13 cellular contexts compared by ENCODE assay signal in genomic region chr3:100183608-100184125, GRCh38.
DNase-seq lines count a peak whose midpoint lies in the region; ATAC-seq and TF ChIP-seq lines count a peak whose summit lies in the region.
"Had no signal": no experiment of that assay in that cellular context is flagged by ENCODE, and none has a peak within 500 bp of the region (broad histone marks: within the 10 kb centered on the region; RNA-seq: fewer than 3 reads in every experiment).

No MANE protein-coding gene starts in this region.

- H3K9ac ChIP-seq in BLaER1, result no peak overlapping the region
- H3K9ac ChIP-seq in NT2/D1 (ENCODE audit: insufficient read length, low read depth), result no peak overlapping the region

- H3K36me3 Mint-ChIP-seq in GM23338 (ENCODE audit: low read depth), result peaks cover 28% of the 10 kb centered on the region

- no peak overlapping the region for H2AFZ ChIP-seq in GM23338

- no peak for TF ChIP-seq CTCF in GM23338 (conservative IDR thresholded peaks at IDR 0.05; ENCODE audit: low read depth in 2 of 2)

- H3K9me2 ChIP-seq in GM23338 (ENCODE audit: insufficient read depth), result peaks cover 8% of the 10 kb centered on the region

- peaks cover 3% of the 10 kb centered on the region for H3K27me3 Mint-ChIP-seq in GM23338 (ENCODE audit: insufficient read depth, low read depth, poor library complexity)
- H3K27me3 Mint-ChIP-seq: B cell; CD4-positive, alpha-beta T cell had no signal

- H3K4me2 ChIP-seq in BLaER1 (peak overlapping the region; percentile 67), GM23338 (0 out of 2 replicates have a peak overlapping the region, but pooled peaks have one; percentile 4)

- H3K36me3 ChIP-seq in BLaER1 (peaks cover 23% of the 10 kb centered on the region), GM23338 (ENCODE audit: insufficient read depth) (peaks cover 7% of the 10 kb centered on the region), NT2/D1 (ENCODE audit: insufficient read depth, insufficient read length, low read length) (peaks cover 4% of the 10 kb centered on the region), iPS DF 6.9 (ENCODE audit: control insufficient read depth, insufficient read depth, low read length) (no peaks in the 10 kb centered on the region; the same call in 1 of the 2 replicates)

- no peaks in the 10 kb centered on the region for H3K79me2 ChIP-seq in GM23338 (replicated peaks; ENCODE audit: insufficient read depth)

- no peaks in the 10 kb centered on the region for H3K27me3 ChIP-seq in BLaER1
- H3K27me3 ChIP-seq in GM23338 (ENCODE audit: insufficient read depth), result no peaks in the 10 kb centered on the region
- H3K27me3 ChIP-seq in NT2/D1 (ENCODE audit: insufficient read depth, insufficient read length), result no peaks in the 10 kb centered on the region
- H3K27me3 ChIP-seq in iPS DF 6.9 (ENCODE audit: control insufficient read depth, insufficient read depth, low read length), result no peaks in the 10 kb centered on the region; the same call in 1 of the 2 replicates

- ATAC-seq in GM23338, result peak; percentile 71
- no peak for ATAC-seq in GM19324 (IDR thresholded peaks at IDR 0.05; ENCODE audit: low FRiP score, unreplicated experiment)
- ATAC-seq in activated CD4-positive, CD25-positive, alpha-beta regulatory T cell treated with anti-CD3 and anti-CD28 coated beads, Interleukin-2, amount 50 U/mL, for 24 hours, result no peak

- H3K9me3 ChIP-seq in BLaER1 (peaks cover 31% of the 10 kb centered on the region), NT2/D1 (ENCODE audit: insufficient read depth, low read length) (peaks cover 27% of the 10 kb centered on the region), iPS DF 6.9 (ENCODE audit: control insufficient read depth, insufficient read depth, low read length) (peaks cover 5% of the 10 kb centered on the region)

- no peaks in the 10 kb centered on the region for H3F3A ChIP-seq in GM23338 (replicated peaks; ENCODE audit: low read depth)

- peak; percentile 30 for DNase-seq in GM23338 (ENCODE audit: low spot score)
- DNase-seq in NT2/D1 (ENCODE audit: low read depth, low spot score), result peak; percentile 35
- DNase-seq in iPS DF 6.9 (ENCODE audit: low read depth, low spot score), result peak; percentile 7
- no peak for DNase-seq in retina
- DNase-seq: Caco-2; CD4-positive, alpha-beta T cell; H9; IMR-90 had no signal

- no peak overlapping the region for H3K27ac Mint-ChIP-seq in GM23338
- H3K27ac Mint-ChIP-seq: B cell; CD4-positive, alpha-beta T cell; H9 had no signal

- peaks cover 18% of the 10 kb centered on the region for H3K4me1 Mint-ChIP-seq in GM23338
- H3K4me1 Mint-ChIP-seq: B cell had no signal

- H4K20me1 ChIP-seq in BLaER1, result no peaks in the 10 kb centered on the region
- no peaks in the 10 kb centered on the region for H4K20me1 ChIP-seq in GM23338 (replicated peaks; ENCODE audit: insufficient read depth)

- WGBS in iPS DF 6.9 (ENCODE audit: insufficient coverage, insufficient read length), result no CpG with 5 or more reads among the region's 1 CpG

- H3K4me1 ChIP-seq in BLaER1 (peaks cover 30% of the 10 kb centered on the region), GM23338 (ENCODE audit: insufficient read depth) (no peaks in the 10 kb centered on the region), NT2/D1 (ENCODE audit: insufficient read depth, insufficient read length) (no peaks in the 10 kb centered on the region), iPS DF 6.9 (ENCODE audit: control insufficient read depth, insufficient read depth, low read length) (no peaks in the 10 kb centered on the region)
- H3K4me1 ChIP-seq: Caco-2 had no signal

- H3K4me3 ChIP-seq in BLaER1, result no peak overlapping the region
- H3K4me3 ChIP-seq in GM23338, result no peak overlapping the region
- no peak overlapping the region for H3K4me3 ChIP-seq in NT2/D1 (ENCODE audit: insufficient read length, low read depth)
- H3K4me3 ChIP-seq in iPS DF 6.9 (ENCODE audit: low read length), result no peak overlapping the region

- H3K27ac ChIP-seq in BLaER1 (peak overlapping the region; percentile 74), GM23338 (ENCODE audit: low read depth) (no peak overlapping the region), iPS DF 6.9 (ENCODE audit: low read length) (no peak overlapping the region)
- H3K27ac ChIP-seq: C4-2B had no signal

- H3K4me3 Mint-ChIP-seq in GM23338, result no peak overlapping the region; the same call in 2 of the 3 replicates
- H3K4me3 Mint-ChIP-seq: B cell; CD4-positive, alpha-beta T cell; H9 had no signal

- H3K9me3 Mint-ChIP-seq in GM23338, result peaks cover 27% of the 10 kb centered on the region

TF ChIP-seq in GM23338, 12 proteins besides CTCF, POLR2A, EP300 and RAD21:
- no peak for TF ChIP-seq ZNF331 (CRISPR knock-in tag; IDR thresholded peaks at IDR 0.05; ENCODE audit: low read depth)
- TF ChIP-seq ETS1 (IDR thresholded peaks at IDR 0.05), result no peak
- no peak for TF ChIP-seq CREB1 (CRISPR knock-in tag; IDR thresholded peaks at IDR 0.05; ENCODE audit: low read depth)
- TF ChIP-seq EZH2phosphoT487 (IDR thresholded peaks at IDR 0.05; ENCODE audit: unreplicated experiment), result no peak
- no peak for TF ChIP-seq STAT1 (IDR thresholded peaks at IDR 0.05; ENCODE audit: unreplicated experiment)
- TF ChIP-seq POLR2AphosphoS5 (IDR thresholded peaks at IDR 0.05; ENCODE audit: low read depth), result no peak
- no peak for TF ChIP-seq ZNF114 (CRISPR knock-in tag; IDR thresholded peaks at IDR 0.05)
- TF ChIP-seq EZH2 (IDR thresholded peaks at IDR 0.05; ENCODE audit: low read depth, unreplicated experiment), result no peak
- TF ChIP-seq, protein P1, sequence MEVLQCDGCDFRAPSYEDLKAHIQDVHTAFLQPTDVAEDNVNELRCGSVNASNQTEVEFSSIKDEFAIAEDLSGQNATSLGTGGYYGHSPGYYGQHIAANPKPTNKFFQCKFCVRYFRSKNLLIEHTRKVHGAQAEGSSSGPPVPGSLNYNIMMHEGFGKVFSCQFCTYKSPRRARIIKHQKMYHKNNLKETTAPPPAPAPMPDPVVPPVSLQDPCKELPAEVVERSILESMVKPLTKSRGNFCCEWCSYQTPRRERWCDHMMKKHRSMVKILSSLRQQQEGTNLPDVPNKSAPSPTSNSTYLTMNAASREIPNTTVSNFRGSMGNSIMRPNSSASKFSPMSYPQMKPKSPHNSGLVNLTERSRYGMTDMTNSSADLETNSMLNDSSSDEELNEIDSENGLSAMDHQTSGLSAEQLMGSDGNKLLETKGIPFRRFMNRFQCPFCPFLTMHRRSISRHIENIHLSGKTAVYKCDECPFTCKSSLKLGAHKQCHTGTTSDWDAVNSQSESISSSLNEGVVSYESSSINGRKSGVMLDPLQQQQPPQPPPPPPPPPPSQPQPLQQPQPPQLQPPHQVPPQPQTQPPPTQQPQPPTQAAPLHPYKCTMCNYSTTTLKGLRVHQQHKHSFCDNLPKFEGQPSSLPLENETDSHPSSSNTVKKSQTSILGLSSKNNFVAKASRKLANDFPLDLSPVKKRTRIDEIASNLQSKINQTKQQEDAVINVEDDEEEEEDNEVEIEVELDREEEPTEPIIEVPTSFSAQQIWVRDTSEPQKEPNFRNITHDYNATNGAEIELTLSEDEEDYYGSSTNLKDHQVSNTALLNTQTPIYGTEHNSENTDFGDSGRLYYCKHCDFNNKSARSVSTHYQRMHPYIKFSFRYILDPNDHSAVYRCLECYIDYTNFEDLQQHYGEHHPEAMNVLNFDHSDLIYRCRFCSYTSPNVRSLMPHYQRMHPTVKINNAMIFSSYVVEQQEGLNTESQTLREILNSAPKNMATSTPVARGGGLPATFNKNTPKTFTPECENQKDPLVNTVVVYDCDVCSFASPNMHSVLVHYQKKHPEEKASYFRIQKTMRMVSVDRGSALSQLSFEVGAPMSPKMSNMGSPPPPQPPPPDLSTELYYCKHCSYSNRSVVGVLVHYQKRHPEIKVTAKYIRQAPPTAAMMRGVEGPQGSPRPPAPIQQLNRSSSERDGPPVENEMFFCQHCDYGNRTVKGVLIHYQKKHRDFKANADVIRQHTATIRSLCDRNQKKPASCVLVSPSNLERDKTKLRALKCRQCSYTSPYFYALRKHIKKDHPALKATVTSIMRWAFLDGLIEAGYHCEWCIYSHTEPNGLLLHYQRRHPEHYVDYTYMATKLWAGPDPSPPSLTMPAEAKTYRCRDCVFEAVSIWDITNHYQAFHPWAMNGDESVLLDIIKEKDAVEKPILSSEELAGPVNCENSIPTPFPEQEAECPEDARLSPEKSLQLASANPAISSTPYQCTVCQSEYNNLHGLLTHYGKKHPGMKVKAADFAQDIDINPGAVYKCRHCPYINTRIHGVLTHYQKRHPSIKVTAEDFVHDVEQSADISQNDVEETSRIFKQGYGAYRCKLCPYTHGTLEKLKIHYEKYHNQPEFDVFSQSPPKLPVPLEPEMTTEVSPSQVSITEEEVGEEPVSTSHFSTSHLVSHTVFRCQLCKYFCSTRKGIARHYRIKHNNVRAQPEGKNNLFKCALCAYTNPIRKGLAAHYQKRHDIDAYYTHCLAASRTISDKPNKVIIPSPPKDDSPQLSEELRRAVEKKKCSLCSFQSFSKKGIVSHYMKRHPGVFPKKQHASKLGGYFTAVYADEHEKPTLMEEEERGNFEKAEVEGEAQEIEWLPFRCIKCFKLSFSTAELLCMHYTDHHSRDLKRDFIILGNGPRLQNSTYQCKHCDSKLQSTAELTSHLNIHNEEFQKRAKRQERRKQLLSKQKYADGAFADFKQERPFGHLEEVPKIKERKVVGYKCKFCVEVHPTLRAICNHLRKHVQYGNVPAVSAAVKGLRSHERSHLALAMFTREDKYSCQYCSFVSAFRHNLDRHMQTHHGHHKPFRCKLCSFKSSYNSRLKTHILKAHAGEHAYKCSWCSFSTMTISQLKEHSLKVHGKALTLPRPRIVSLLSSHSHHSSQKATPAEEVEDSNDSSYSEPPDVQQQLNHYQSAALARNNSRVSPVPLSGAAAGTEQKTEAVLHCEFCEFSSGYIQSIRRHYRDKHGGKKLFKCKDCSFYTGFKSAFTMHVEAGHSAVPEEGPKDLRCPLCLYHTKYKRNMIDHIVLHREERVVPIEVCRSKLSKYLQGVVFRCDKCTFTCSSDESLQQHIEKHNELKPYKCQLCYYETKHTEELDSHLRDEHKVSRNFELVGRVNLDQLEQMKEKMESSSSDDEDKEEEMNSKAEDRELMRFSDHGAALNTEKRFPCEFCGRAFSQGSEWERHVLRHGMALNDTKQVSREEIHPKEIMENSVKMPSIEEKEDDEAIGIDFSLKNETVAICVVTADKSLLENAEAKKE (CRISPR knock-in tag; IDR thresholded peaks at IDR 0.05), result no peak
TF ChIP-seq in GM23338: peak in this region for 0.
